ENCODE assay signal across 8 cellular contexts in genomic region chr22:28882545-28882877, GRCh38. TPM values are rescaled to one million over a fixed set of nuclear protein-coding genes. Genes with fewer than 3 reads are reported as not detected.
DNase-seq lines count a peak whose midpoint lies in the region; ATAC-seq, FAIRE-seq and TF ChIP-seq lines count a peak whose summit lies in the region.

No MANE protein-coding gene starts in this region.

- no TSS peak for BruUV-seq in MCF 10A (replicated peaks; lab: Mats Ljungman, UMichigan)

- H3K27ac Mint-ChIP-seq in CD8-positive, alpha-beta memory T cell, result peak overlapping the region; percentile 25 to 90 (median 68)
- H3K27ac Mint-ChIP-seq in MCF 10A (ENCODE audit: low read depth, unreplicated experiment), result no peak overlapping the region

- H3K9me3 ChIP-seq in CD8-positive, alpha-beta memory T cell (ENCODE audit: low read length), result no peaks in the 10 kb centered on the region
- H3K9me3 ChIP-seq in right lobe of liver, result no peaks in the 10 kb centered on the region
- H3K9me3 ChIP-seq in testis, result no peaks in the 10 kb centered on the region

- CTCF ChIA-PET in CD8-positive, alpha-beta memory T cell (lab: Charles Lee), result no interaction called here
- CTCF ChIA-PET in MCF 10A (lab: Yijun Ruan, JAX), result interaction anchor here (0.5 to 0.6 kb wide), 2 partner anchors 23 to 740 kb away, joined by 3 read pairs; no protein-coding TSS in a partner anchor

- no peak for DNase-seq in CD8-positive, alpha-beta memory T cell
- DNase-seq in NAMALWA (ENCODE audit: low spot score) (peak; percentile 68), MCF 10A (ENCODE audit: unreplicated experiment) (no peak), right lobe of liver (peak in 1 of 3 donors; percentile 54), testis (peak; percentile 60), anterior cingulate cortex (lab: John Stamatoyannopoulos, UW) (no peak), frontal cortex (ENCODE audit: low spot score in 2 of 2) (no peak), NCI-H226 (no peak)

- peak overlapping the region; percentile 89 for H3K4me3 ChIP-seq in CD8-positive, alpha-beta memory T cell (ENCODE audit: low read length)
- H3K4me3 ChIP-seq in right lobe of liver (peak overlapping the region; percentile 60 to 71 (median 66)), testis (peak overlapping the region; percentile 66 to 70)

- H3K27me3 Mint-ChIP-seq in CD8-positive, alpha-beta memory T cell, result peaks cover 7 to 21% of the 10 kb centered on the region in 2 donors
- H3K27me3 Mint-ChIP-seq in MCF 10A (ENCODE audit: insufficient read depth, unreplicated experiment), result no peaks in the 10 kb centered on the region

- H3K4me1 ChIP-seq in CD8-positive, alpha-beta memory T cell (ENCODE audit: insufficient read depth, low read length), result peaks cover 16% of the 10 kb centered on the region
- peaks cover 0 to 36% (median 9%) of the 10 kb centered on the region in 4 donors for H3K4me1 ChIP-seq in right lobe of liver
- peaks cover 11% of the 10 kb centered on the region for H3K4me1 ChIP-seq in testis

- no peaks in the 10 kb centered on the region for H3K36me3 ChIP-seq in CD8-positive, alpha-beta memory T cell (ENCODE audit: insufficient read depth, low read length)
- H3K36me3 ChIP-seq in right lobe of liver (no peaks in the 10 kb centered on the region), testis (ENCODE audit: low read depth, missing control alignments) (no peaks in the 10 kb centered on the region)

- H3K4me3 Mint-ChIP-seq in CD8-positive, alpha-beta memory T cell, result peak overlapping the region; percentile 83 to 95 (median 88)
- peak overlapping the region; percentile 78 for H3K4me3 Mint-ChIP-seq in MCF 10A (ENCODE audit: unreplicated experiment)

- peaks cover 10% of the 10 kb centered on the region for H3K27me3 ChIP-seq in CD8-positive, alpha-beta memory T cell (ENCODE audit: insufficient read depth, low read length, poor library complexity, severe bottlenecking)
- H3K27me3 ChIP-seq in right lobe of liver (no peaks in the 10 kb centered on the region), testis (no peaks in the 10 kb centered on the region)

- peaks cover 22 to 33% (median 24%) of the 10 kb centered on the region in 3 donors for H3K4me1 Mint-ChIP-seq in CD8-positive, alpha-beta memory T cell
- peaks cover 12% of the 10 kb centered on the region for H3K4me1 Mint-ChIP-seq in MCF 10A (ENCODE audit: insufficient read depth, unreplicated experiment)

- FAIRE-seq in frontal cortex (lab: Jason Lieb, UNC), result no peak

- TF ChIP-seq CTCF in MCF 10A (IDR thresholded peaks at IDR 0.05; ENCODE audit: unreplicated experiment) (no peak), right lobe of liver (IDR thresholded peaks at IDR 0.05) (no peak), testis (IDR thresholded peaks at IDR 0.05) (no peak)

- ATAC-seq in right lobe of liver, result peak in 3 of 4 donors; percentile 0 to 2 (median 1)

- peaks cover 0 to 1% (median 1%) of the 10 kb centered on the region in 3 donors for H3K36me3 Mint-ChIP-seq in CD8-positive, alpha-beta memory T cell
- no peaks in the 10 kb centered on the region for H3K36me3 Mint-ChIP-seq in MCF 10A (ENCODE audit: insufficient read depth, unreplicated experiment)

- intact Hi-C loops in MCF 10A (cut with micrococcal nuclease) (loop anchor here (2.0 kb wide), 1 partner anchor 94 kb away; no protein-coding TSS in a partner anchor), right lobe of liver (cut with DNase I) (no loop called here), testis (cut with DNase I; ENCODE audit: low total_unique reads) (no loop called here)

- 6% methylated on average over 5 of the region's 5 CpGs for WGBS in right lobe of liver (ENCODE audit: insufficient coverage, low coverage, low lambda C conversion rate, missing lambda C conversion rate)
- WGBS in testis, 2 donors, result 0 to 1% methylated on average over 5 of the region's 5 CpGs

- no peaks in the 10 kb centered on the region for H3K9me3 Mint-ChIP-seq in CD8-positive, alpha-beta memory T cell
- no peaks in the 10 kb centered on the region for H3K9me3 Mint-ChIP-seq in MCF 10A (ENCODE audit: unreplicated experiment)

- POLR2A ChIA-PET in CD8-positive, alpha-beta memory T cell (lab: Charles Lee), result interaction anchor here (2.0 kb wide), 1 partner anchor 82 kb away, joined by 10 read pairs; the partner anchor contains the start of gene XBP1
- POLR2A ChIA-PET in MCF 10A (lab: Yijun Ruan, JAX), result interaction anchor here (0.6 to 3.5 kb wide), 7 partner anchors 10 to 159 kb away, joined by 3 to 23 read pairs (median 4); no protein-coding TSS in a partner anchor

- TF ChIP-seq POLR2A in right lobe of liver (IDR thresholded peaks at IDR 0.05), result no peak
- TF ChIP-seq POLR2A in testis (IDR thresholded peaks at IDR 0.05), result no peak

- no peak overlapping the region for H3K27ac ChIP-seq in CD8-positive, alpha-beta memory T cell (ENCODE audit: low read depth, low read length)
- peak overlapping the region in 1 of 3 donors; percentile 32 for H3K27ac ChIP-seq in right lobe of liver
- no peak overlapping the region for H3K27ac ChIP-seq in testis

RNA-seq across cellular contexts. Expression of gene ZNRF3, which starts 0.9 kb away (rescaled TPM):
- total RNA-seq in CD8-positive, alpha-beta memory T cell, result 1 to 10 TPM; 1.0 to 1.2 TPM
- polyA plus RNA-seq in CD8-positive, alpha-beta memory T cell, result 0.35 TPM
- total RNA-seq in MCF 10A (2022) (7.1 and 7.9 TPM in 2 replicates), right lobe of liver (1 to 10 TPM; 5.8 to 9.2 (median 6.9) TPM), testis (10 to 100 TPM; 32.2 to 44.5 TPM), frontal cortex (7.3 TPM)
- polyA plus RNA-seq in testis (ENCODE audit: insufficient read depth, low read depth, low replicate concordance), result 13.9 TPM

Comparison
In these comparisons a context has a peak if more than half of its experiments do, and no peak if none do; other contexts are left out.
1. DNase-seq: peak in NAMALWA (single experiment) and testis (single experiment); none in CD8-positive, alpha-beta memory T cell (0 of 5), MCF 10A (single experiment), anterior cingulate cortex (0 of 58), frontal cortex (0 of 2) and NCI-H226 (single experiment).
2. Peak in every context shown above with its lines, with median percentiles within 50 percentile points of each other: H3K4me3 ChIP-seq.